2 cellular contexts compared by ENCODE assay signal in genomic region chr19:1612114-1613086, GRCh38.
A peak's percentile ranks its signal among the peaks of the same experiment; 100 is the strongest.
TF ChIP-seq lines count a peak whose summit lies in the region.

No MANE protein-coding gene starts in this region.

TF ChIP-seq in HepG2, 621 proteins besides CTCF, POLR2A, EP300 and RAD21:
- TF ChIP-seq, protein P1, sequence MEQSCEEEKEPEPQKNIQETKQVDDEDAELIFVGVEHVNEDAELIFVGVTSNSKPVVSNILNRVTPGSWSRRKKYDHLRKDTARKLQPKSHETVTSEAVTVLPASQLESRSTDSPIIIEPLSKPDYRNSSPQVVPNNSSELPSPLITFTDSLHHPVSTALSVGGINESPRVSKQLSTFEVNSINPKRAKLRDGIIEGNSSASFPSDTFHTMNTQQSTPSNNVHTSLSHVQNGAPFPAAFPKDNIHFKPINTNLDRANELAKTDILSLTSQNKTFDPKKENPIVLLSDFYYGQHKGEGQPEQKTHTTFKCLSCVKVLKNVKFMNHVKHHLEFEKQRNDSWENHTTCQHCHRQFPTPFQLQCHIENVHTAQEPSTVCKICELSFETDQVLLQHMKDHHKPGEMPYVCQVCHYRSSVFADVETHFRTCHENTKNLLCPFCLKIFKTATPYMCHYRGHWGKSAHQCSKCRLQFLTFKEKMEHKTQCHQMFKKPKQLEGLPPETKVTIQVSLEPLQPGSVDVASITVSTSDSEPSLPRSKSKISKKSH (CRISPR knock-in tag; IDR thresholded peaks at IDR 0.05; ENCODE audit: borderline replicate concordance): no peak
- no peak for TF ChIP-seq BORCS8-MEF2B (CRISPR knock-in tag; IDR thresholded peaks at IDR 0.05)
- TF ChIP-seq PCBP1 (IDR thresholded peaks at IDR 0.05; ENCODE audit: borderline replicate concordance, low read depth, low read length): 0 out of 2 replicates have a peak, but pooled peaks have one; percentile 37
- TF ChIP-seq AGO2 (optimal IDR thresholded peaks at IDR 0.05; ENCODE audit: low read depth, low read length): peak; percentile 49
- TF ChIP-seq ZNF207 (IDR thresholded peaks at IDR 0.05; ENCODE audit: borderline replicate concordance): no peak
- TF ChIP-seq, protein P2, sequence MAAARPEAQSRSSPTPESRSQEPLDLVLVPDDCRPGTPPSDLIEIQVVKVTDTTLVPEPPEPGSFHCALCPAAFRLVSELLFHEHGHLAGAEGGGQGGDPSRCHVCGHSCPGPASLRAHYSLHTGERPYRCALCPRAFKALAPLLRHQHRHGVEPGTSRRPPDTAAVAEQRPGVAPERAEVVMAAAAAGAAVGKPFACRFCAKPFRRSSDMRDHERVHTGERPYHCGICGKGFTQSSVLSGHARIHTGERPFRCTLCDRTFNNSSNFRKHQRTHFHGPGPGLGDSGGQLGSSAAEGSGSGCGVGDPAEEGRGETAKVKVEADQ (CRISPR knock-in tag; IDR thresholded peaks at IDR 0.05; ENCODE audit: borderline replicate concordance): no peak
- TF ChIP-seq ATF7-NPFF (CRISPR knock-in tag; IDR thresholded peaks at IDR 0.05; ENCODE audit: low read depth): no peak
- TF ChIP-seq MAFG (CRISPR knock-in tag; IDR thresholded peaks at IDR 0.05): no peak
- no peak for TF ChIP-seq ZNF225 (CRISPR knock-in tag; IDR thresholded peaks at IDR 0.05)
- TF ChIP-seq TEAD3 (CRISPR knock-in tag; optimal IDR thresholded peaks at IDR 0.05; ENCODE audit: borderline replicate concordance): no peak
- no peak for TF ChIP-seq NCOA1 (CRISPR knock-in tag; IDR thresholded peaks at IDR 0.05)
- TF ChIP-seq RBM22 (optimal IDR thresholded peaks at IDR 0.05; ENCODE audit: low read length): peak; percentile 28

TF ChIP-seq in K562, 482 proteins besides CTCF, POLR2A, EP300 and RAD21:
- TF ChIP-seq POLR2G (IDR thresholded peaks at IDR 0.05; ENCODE audit: low read depth, low read length) (peak; percentile 50), POLR2AphosphoS5 (IDR thresholded peaks at IDR 0.05; ENCODE audit: control insufficient read depth, insufficient read depth, low read depth, low read length) (peak; percentile 22; the same call in 1 of the 2 replicates), MTF1 (CRISPR knock-in tag; IDR thresholded peaks at IDR 0.05; ENCODE audit: borderline replicate concordance) (no peak)
- TF ChIP-seq, protein P3, sequence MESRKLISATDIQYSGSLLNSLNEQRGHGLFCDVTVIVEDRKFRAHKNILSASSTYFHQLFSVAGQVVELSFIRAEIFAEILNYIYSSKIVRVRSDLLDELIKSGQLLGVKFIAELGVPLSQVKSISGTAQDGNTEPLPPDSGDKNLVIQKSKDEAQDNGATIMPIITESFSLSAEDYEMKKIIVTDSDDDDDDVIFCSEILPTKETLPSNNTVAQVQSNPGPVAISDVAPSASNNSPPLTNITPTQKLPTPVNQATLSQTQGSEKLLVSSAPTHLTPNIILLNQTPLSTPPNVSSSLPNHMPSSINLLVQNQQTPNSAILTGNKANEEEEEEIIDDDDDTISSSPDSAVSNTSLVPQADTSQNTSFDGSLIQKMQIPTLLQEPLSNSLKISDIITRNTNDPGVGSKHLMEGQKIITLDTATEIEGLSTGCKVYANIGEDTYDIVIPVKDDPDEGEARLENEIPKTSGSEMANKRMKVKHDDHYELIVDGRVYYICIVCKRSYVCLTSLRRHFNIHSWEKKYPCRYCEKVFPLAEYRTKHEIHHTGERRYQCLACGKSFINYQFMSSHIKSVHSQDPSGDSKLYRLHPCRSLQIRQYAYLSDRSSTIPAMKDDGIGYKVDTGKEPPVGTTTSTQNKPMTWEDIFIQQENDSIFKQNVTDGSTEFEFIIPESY (CRISPR knock-in tag; IDR thresholded peaks at IDR 0.05): peak; percentile 71
TF ChIP-seq in K562: peak in this region for 3.
